In genomic region chr3:141643816-141644215, GRCh38 we compare ENCODE assay signal across 27 cellular contexts.
DNase-seq lines count a peak whose midpoint lies in the region; ATAC-seq, FAIRE-seq and TF ChIP-seq lines count a peak whose summit lies in the region.
"Had no signal": no experiment of that assay in that cellular context is flagged by ENCODE, and none has a peak within 500 bp of the region (broad histone marks: within the 10 kb centered on the region; RNA-seq: fewer than 3 reads in every experiment).

No MANE protein-coding gene starts in this region.

- ATAC-seq in lower lobe of right lung: no peak
- ATAC-seq: HepG2, K562, Right ventricle myocardium inferior, SK-N-SH treated with all-trans-retinoic acid at 6 μM for 48 hours had no signal

- TF ChIP-seq RAD21 in Ishikawa (IDR thresholded peaks at IDR 0.05; ENCODE audit: low read depth): no peak

- H3K4me2 ChIP-seq in neural progenitor cell: no peak overlapping the region
- H3K4me2 ChIP-seq in hepatocyte: no peak overlapping the region
- H3K4me2 ChIP-seq: BLaER1, PC-9 had no signal

- no peaks in the 10 kb centered on the region for H3K9me2 ChIP-seq in hepatocyte (replicated peaks; ENCODE audit: insufficient read depth)

- H3K9me3 Mint-ChIP-seq in neural progenitor cell: no peaks in the 10 kb centered on the region
- H3K9me3 Mint-ChIP-seq: CD4-positive, alpha-beta T cell; H9 had no signal

- H4K20me1 ChIP-seq in neural progenitor cell (ENCODE audit: low read depth): no peaks in the 10 kb centered on the region
- H4K20me1 ChIP-seq in hepatocyte (ENCODE audit: insufficient read depth, poor library complexity, severe bottlenecking): no peaks in the 10 kb centered on the region
- H4K20me1 ChIP-seq: BLaER1 had no signal

- 91% methylated on average over 3 of the region's 3 CpGs for WGBS in hepatocyte (ENCODE audit: low lambda C conversion rate, missing lambda C conversion rate)

- DNase-seq in bronchial epithelial cell (ENCODE audit: low read depth) (peak; percentile 37), fibroblast of gingiva (ENCODE audit: low read depth) (peak; percentile 19), neural progenitor cell (ENCODE audit: low spot score) (no peak), anterior cingulate cortex (lab: John Stamatoyannopoulos, UW) (no peak), hepatocyte (ENCODE audit: low spot score) (no peak), lower lobe of right lung (no peak)
- no peak for DNase-seq in activated CD4-positive, alpha-beta T cell treated with anti-CD3 and anti-CD28 coated beads for 48 hours
- DNase-seq: CD4-positive, alpha-beta T cell; H9; Kasumi-1; NCI-H1092 treated with DMSO at 0.1 percent for 48 hours; NCI-H1436; NCI-H187 treated with DMSO at 0.1 percent for 48 hours; NCI-H446 treated with DMSO at 0.1 percent for 48 hours; NCI-H526; NCI-H82; NK-92 treated with Interleukin-12 subunit alpha and Interleukin-12 subunit beta, amount 100 ng/mL, for 24 hours; SJCRH30 had no signal

- H3K4me3 Mint-ChIP-seq in neural progenitor cell: no peak overlapping the region
- H3K4me3 Mint-ChIP-seq: CD4-positive, alpha-beta T cell; H9 had no signal

- H3K4me3 ChIP-seq in bronchial epithelial cell (ENCODE audit: low read depth, low read length) (no peak overlapping the region), neural progenitor cell (no peak overlapping the region), hepatocyte (no peak overlapping the region), lower lobe of right lung (no peak overlapping the region)
- H3K4me3 ChIP-seq: BLaER1, K562, PC-9, SJCRH30 had no signal

- H3K36me3 ChIP-seq in bronchial epithelial cell (ENCODE audit: control insufficient read depth, insufficient read depth, low read length) (no peaks in the 10 kb centered on the region), neural progenitor cell (no peaks in the 10 kb centered on the region), hepatocyte (replicated peaks; ENCODE audit: insufficient read depth, low read depth) (no peaks in the 10 kb centered on the region), lower lobe of right lung (no peaks in the 10 kb centered on the region)
- H3K36me3 ChIP-seq: BLaER1, SJCRH30 had no signal

- TF ChIP-seq EP300 in Ishikawa (IDR thresholded peaks at IDR 0.05; ENCODE audit: borderline replicate concordance): no peak

- no peak overlapping the region for H3K27ac Mint-ChIP-seq in neural progenitor cell
- H3K27ac Mint-ChIP-seq: CD4-positive, alpha-beta T cell; H9 had no signal

- H3K9ac ChIP-seq in neural progenitor cell: no peak overlapping the region
- H3K9ac ChIP-seq: BLaER1 had no signal

- peak overlapping the region; percentile 37 for H2AFZ ChIP-seq in neural progenitor cell (replicated peaks)
- H2AFZ ChIP-seq in hepatocyte: no peak overlapping the region
- H2AFZ ChIP-seq: PC-9 had no signal

- intact Hi-C loops in lower lobe of right lung (cut with DNase I): no loop called here

- peaks cover 4% of the 10 kb centered on the region for H3K27me3 Mint-ChIP-seq in neural progenitor cell (ENCODE audit: insufficient read depth, low read depth)
- H3K27me3 Mint-ChIP-seq: CD4-positive, alpha-beta T cell had no signal

- H3K4me1 ChIP-seq in neural progenitor cell (no peaks in the 10 kb centered on the region), hepatocyte (ENCODE audit: insufficient read depth) (peaks cover 7% of the 10 kb centered on the region), lower lobe of right lung (peaks cover 4% of the 10 kb centered on the region)
- H3K4me1 ChIP-seq: BLaER1, SJCRH30 had no signal

- H3K36me3 Mint-ChIP-seq in neural progenitor cell: no peaks in the 10 kb centered on the region

- H3F3A ChIP-seq in neural progenitor cell (ENCODE audit: low read depth): no peaks in the 10 kb centered on the region

- TF ChIP-seq CTCF in bronchial epithelial cell (IDR thresholded peaks at IDR 0.05; ENCODE audit: insufficient read depth, low read length, severe bottlenecking) (no peak), neural progenitor cell (IDR thresholded peaks at IDR 0.05) (no peak), hepatocyte (IDR thresholded peaks at IDR 0.05; ENCODE audit: poor library complexity) (no peak), lower lobe of right lung (IDR thresholded peaks at IDR 0.05) (no peak)

- no peaks in the 10 kb centered on the region for H3K4me1 Mint-ChIP-seq in neural progenitor cell

- H3K27ac ChIP-seq in neural progenitor cell (no peak overlapping the region), hepatocyte (no peak overlapping the region), lower lobe of right lung (no peak overlapping the region)
- H3K27ac ChIP-seq: BLaER1, PC-9, SJCRH30 had no signal

- no peak for FAIRE-seq in bronchial epithelial cell (lab: Jason Lieb, UNC)
- FAIRE-seq: A204.1, G401.6, HepG2, K562 had no signal

- no peaks in the 10 kb centered on the region for H3K27me3 ChIP-seq in bronchial epithelial cell (ENCODE audit: control insufficient read depth, insufficient read depth, low read length)
- no peaks in the 10 kb centered on the region for H3K27me3 ChIP-seq in neural progenitor cell
- H3K27me3 ChIP-seq in hepatocyte: no peaks in the 10 kb centered on the region
- no peaks in the 10 kb centered on the region for H3K27me3 ChIP-seq in lower lobe of right lung (ENCODE audit: low read depth)
- H3K27me3 ChIP-seq: BLaER1, SJCRH30 had no signal

- H3K79me2 ChIP-seq in neural progenitor cell (ENCODE audit: low read depth) (no peaks in the 10 kb centered on the region), hepatocyte (no peaks in the 10 kb centered on the region)

- no peaks in the 10 kb centered on the region for H3K9me3 ChIP-seq in neural progenitor cell (ENCODE audit: low read depth)
- no peaks in the 10 kb centered on the region for H3K9me3 ChIP-seq in hepatocyte (ENCODE audit: low read depth)
- H3K9me3 ChIP-seq in lower lobe of right lung: no peaks in the 10 kb centered on the region
- H3K9me3 ChIP-seq: BLaER1, SJCRH30 had no signal

TF ChIP-seq in Ishikawa, 13 proteins besides CTCF, POLR2A, EP300 and RAD21:
- TF ChIP-seq TAF1 (IDR thresholded peaks at IDR 0.05; ENCODE audit: low read depth) (no peak), TEAD4 (IDR thresholded peaks at IDR 0.05) (peak; percentile 43), MAX (IDR thresholded peaks at IDR 0.05) (peak; percentile 63)
TF ChIP-seq in Ishikawa: peak in this region for 2.

Comparison
In these comparisons a context has a peak if more than half of its experiments do, and no peak if none do; other contexts are left out.
1. DNase-seq: peak in bronchial epithelial cell (single experiment) and fibroblast of gingiva (single experiment); none in neural progenitor cell (single experiment), anterior cingulate cortex (0 of 58), hepatocyte (single experiment), lower lobe of right lung (single experiment) and activated CD4-positive, alpha-beta T cell treated with anti-CD3 and anti-CD28 coated beads for 48 hours (single experiment).